Comparison of ENCODE assay signal across 19 cellular contexts in genomic region chr10:133210398-133211140, GRCh38. TPM values are rescaled to one million over a fixed set of nuclear protein-coding genes. Genes with fewer than 3 reads are reported as not detected.
DNase-seq lines count a peak whose midpoint lies in the region; ATAC-seq, FAIRE-seq and TF ChIP-seq lines count a peak whose summit lies in the region.
"Had no signal": no experiment of that assay in that cellular context is flagged by ENCODE, and none has a peak within 500 bp of the region (broad histone marks: within the 10 kb centered on the region; RNA-seq: fewer than 3 reads in every experiment).

No MANE protein-coding gene starts in this region.

- TF ChIP-seq POLR2A in heart left ventricle (IDR thresholded peaks at IDR 0.05), result no peak

- no peaks in the 10 kb centered on the region for H3K79me2 ChIP-seq in mammary epithelial cell (ENCODE audit: insufficient read depth, low read length)

- CTCF ChIA-PET in activated CD8-positive, alpha-beta memory T cell treated with anti-CD3 and anti-CD28 coated beads, Interleukin-2, amount 10 ng/mL, durations not matched to agents 7 days and 5 days (lab: Charles Lee), result interaction anchor here (0.6 kb wide), 1 partner anchor 643 kb away, joined by 3 read pairs; no protein-coding TSS in a partner anchor
- CTCF ChIA-PET in mammary epithelial cell (lab: Charles Lee; ENCODE audit: low non-redundant PET), result no interaction called here

- no peak for FAIRE-seq in kidney (lab: Jason Lieb, UNC)
- FAIRE-seq: A549, GM12892 had no signal

- H3K27ac Mint-ChIP-seq in activated CD8-positive, alpha-beta memory T cell treated with anti-CD3 and anti-CD28 coated beads, Interleukin-2, amount 10 ng/mL, durations not matched to agents 7 days and 5 days, result no peak overlapping the region
- no peak overlapping the region for H3K27ac Mint-ChIP-seq in T-helper 2 cell treated with Interferon-gamma antibody and Interleukin-4, amounts not matched to agents 5 μg/mL and 100 μg/mL, for 36 hours

- H2AFZ ChIP-seq in mammary epithelial cell (ENCODE audit: low read depth, low read length), result no peak overlapping the region

- H3K36me3 ChIP-seq in heart left ventricle (no peaks in the 10 kb centered on the region), right atrium auricular region (no peaks in the 10 kb centered on the region), kidney (ENCODE audit: control insufficient read depth in 1 of 2, insufficient read depth in 2 of 2, low read length in 2 of 2) (no peaks in the 10 kb centered on the region), mammary epithelial cell (ENCODE audit: insufficient read depth, low read length) (no peaks in the 10 kb centered on the region)
- H3K36me3 ChIP-seq: BE2C, HAP-1 had no signal

- H3K4me1 ChIP-seq in heart left ventricle (no peaks in the 10 kb centered on the region), right atrium auricular region (no peaks in the 10 kb centered on the region), kidney (ENCODE audit: control insufficient read depth in 1 of 2, insufficient read depth in 1 of 2, low read depth in 1 of 2, low read length in 2 of 2) (no peaks in the 10 kb centered on the region), mammary epithelial cell (ENCODE audit: insufficient read depth, low read length) (no peaks in the 10 kb centered on the region)
- H3K4me1 ChIP-seq: A549, BE2C, Caco-2, HAP-1 had no signal

- no peaks in the 10 kb centered on the region for H3K36me3 Mint-ChIP-seq in activated CD8-positive, alpha-beta memory T cell treated with anti-CD3 and anti-CD28 coated beads, Interleukin-2, amount 10 ng/mL, durations not matched to agents 7 days and 5 days
- H3K36me3 Mint-ChIP-seq in T-helper 2 cell treated with Interferon-gamma antibody and Interleukin-4, amounts not matched to agents 5 μg/mL and 100 μg/mL, for 36 hours (ENCODE audit: low read depth), result no peaks in the 10 kb centered on the region
- H3K36me3 Mint-ChIP-seq: CD8-positive, alpha-beta memory T cell had no signal

- intact Hi-C loops in heart left ventricle (cut with DNase I), result no loop called here
- intact Hi-C loops in kidney (cut with DNase I), result no loop called here
- intact Hi-C loops in mammary epithelial cell (cut with micrococcal nuclease), result no loop called here

- peak; percentile 48 for DNase-seq in activated CD8-positive, alpha-beta memory T cell treated with anti-CD3 and anti-CD28 coated beads, Interleukin-2, amount 10 ng/mL, durations not matched to agents 7 days and 5 days
- no peak for DNase-seq in activated CD8-positive, alpha-beta memory T cell treated with anti-CD3 and anti-CD28 coated beads, Interleukin-2, amount 50 U/mL, for 48 hours
- DNase-seq in heart left ventricle (peak in 3 of 5 donors; percentile 8 to 28 (median 21)), right atrium auricular region (ENCODE audit: low spot score) (no peak), kidney (peak; percentile 69), mammary epithelial cell (no peak)
- DNase-seq in T-helper 2 cell treated with Interferon-gamma antibody and Interleukin-4, amounts not matched to agents 5 μg/mL and 100 μg/mL, for 36 hours (ENCODE audit: low spot score), result no peak
- DNase-seq: BE2C; Caco-2; CD8-positive, alpha-beta memory T cell; DND-41; GDM1; GOT3 had no signal

- no peak overlapping the region for H3K4me2 ChIP-seq in mammary epithelial cell (ENCODE audit: insufficient read depth, low read depth, low read length)
- H3K4me2 ChIP-seq: A549 had no signal

- no peaks in the 10 kb centered on the region for H4K20me1 ChIP-seq in mammary epithelial cell (ENCODE audit: insufficient read depth, low read length)

- WGBS in heart left ventricle, 4 donors, result 76 to 87% (median 82%) methylated on average over 23 to 27 of the region's 27 CpGs
- WGBS in mammary epithelial cell (ENCODE audit: low coverage, missing lambda C conversion rate), result 78% methylated on average over 8 of the region's 27 CpGs

- no peaks in the 10 kb centered on the region for H3K27me3 Mint-ChIP-seq in activated CD8-positive, alpha-beta memory T cell treated with anti-CD3 and anti-CD28 coated beads, Interleukin-2, amount 10 ng/mL, durations not matched to agents 7 days and 5 days
- no peaks in the 10 kb centered on the region for H3K27me3 Mint-ChIP-seq in T-helper 2 cell treated with Interferon-gamma antibody and Interleukin-4, amounts not matched to agents 5 μg/mL and 100 μg/mL, for 36 hours (ENCODE audit: low read depth)

- BruUV-seq in mammary epithelial cell (replicated peaks; lab: Mats Ljungman, UMichigan), result no TSS peak

- H3K9me3 ChIP-seq in heart left ventricle (no peaks in the 10 kb centered on the region), right atrium auricular region (no peaks in the 10 kb centered on the region), kidney (ENCODE audit: control insufficient read depth in 1 of 2, low read length in 2 of 2) (no peaks in the 10 kb centered on the region), mammary epithelial cell (replicated peaks; ENCODE audit: insufficient read depth, low read length) (peaks cover 7% of the 10 kb centered on the region)
- H3K9me3 ChIP-seq: A549, BE2C, HAP-1 had no signal

- ATAC-seq in activated CD8-positive, alpha-beta memory T cell treated with anti-CD3 and anti-CD28 coated beads, Interleukin-2, amount 10 ng/mL, durations not matched to agents 7 days and 5 days, result no peak
- no peak for ATAC-seq in heart left ventricle
- no peak for ATAC-seq in esophagus mucosa

- H3K4me3 Mint-ChIP-seq in activated CD8-positive, alpha-beta memory T cell treated with anti-CD3 and anti-CD28 coated beads, Interleukin-2, amount 10 ng/mL, durations not matched to agents 7 days and 5 days, result no peak overlapping the region
- H3K4me3 Mint-ChIP-seq in T-helper 2 cell treated with Interferon-gamma antibody and Interleukin-4, amounts not matched to agents 5 μg/mL and 100 μg/mL, for 36 hours, result peak overlapping the region; percentile 56

- peaks cover 0 to 12% (median 3%) of the 10 kb centered on the region in 9 donors for H3K27me3 ChIP-seq in heart left ventricle
- H3K27me3 ChIP-seq in right atrium auricular region, result no peaks in the 10 kb centered on the region
- no peaks in the 10 kb centered on the region for H3K27me3 ChIP-seq in mammary epithelial cell (ENCODE audit: insufficient read depth, low read length)

- peaks cover 6% of the 10 kb centered on the region for H3K4me1 Mint-ChIP-seq in activated CD8-positive, alpha-beta memory T cell treated with anti-CD3 and anti-CD28 coated beads, Interleukin-2, amount 10 ng/mL, durations not matched to agents 7 days and 5 days
- H3K4me1 Mint-ChIP-seq in T-helper 2 cell treated with Interferon-gamma antibody and Interleukin-4, amounts not matched to agents 5 μg/mL and 100 μg/mL, for 36 hours (ENCODE audit: low read depth), result peaks cover 2% of the 10 kb centered on the region

- no peak overlapping the region for H3K9ac ChIP-seq in kidney (ENCODE audit: low read length in 2 of 2)
- H3K9ac ChIP-seq in mammary epithelial cell (ENCODE audit: insufficient read depth, low read length), result no peak overlapping the region

- dilution Hi-C loops in mammary epithelial cell (cut with HindIII; ENCODE audit: low sequenced_read_pairs), result no loop called here

- H3K9me3 Mint-ChIP-seq in activated CD8-positive, alpha-beta memory T cell treated with anti-CD3 and anti-CD28 coated beads, Interleukin-2, amount 10 ng/mL, durations not matched to agents 7 days and 5 days (ENCODE audit: low read depth), result no peaks in the 10 kb centered on the region
- H3K9me3 Mint-ChIP-seq in T-helper 2 cell treated with Interferon-gamma antibody and Interleukin-4, amounts not matched to agents 5 μg/mL and 100 μg/mL, for 36 hours, result no peaks in the 10 kb centered on the region
- H3K9me3 Mint-ChIP-seq: CD8-positive, alpha-beta memory T cell had no signal

- no peak overlapping the region for H3K4me3 ChIP-seq in heart left ventricle
- no peak overlapping the region for H3K4me3 ChIP-seq in right atrium auricular region
- H3K4me3 ChIP-seq in kidney (ENCODE audit: low read length in 2 of 2), result no peak overlapping the region
- no peak overlapping the region for H3K4me3 ChIP-seq in mammary epithelial cell (replicated peaks in 1 of 3; ENCODE audit: insufficient read depth in 1 of 3, low read depth in 2 of 3, low read length in 3 of 3)
- H3K4me3 ChIP-seq: A549, HAP-1 had no signal

- in situ Hi-C loops in mammary epithelial cell (cut with MboI; ENCODE audit: low sequenced_read_pairs in 2 of 2), result no loop called here

- no peak overlapping the region for H3K27ac ChIP-seq in heart left ventricle
- H3K27ac ChIP-seq in right atrium auricular region, result no peak overlapping the region
- H3K27ac ChIP-seq in kidney (ENCODE audit: low read depth in 2 of 2, low read length in 2 of 2), result no peak overlapping the region
- no peak overlapping the region for H3K27ac ChIP-seq in mammary epithelial cell (ENCODE audit: insufficient read depth, low read depth, low read length)
- H3K27ac ChIP-seq: A549, HL-60 had no signal

- TF ChIP-seq CTCF in heart left ventricle (IDR thresholded peaks at IDR 0.05) (no peak), right atrium auricular region (IDR thresholded peaks at IDR 0.05) (no peak), kidney (IDR thresholded peaks at IDR 0.05; ENCODE audit: borderline replicate concordance, extremely low read depth, insufficient read depth) (no peak), mammary epithelial cell (conservative IDR thresholded peaks at IDR 0.05 in 1 of 2, IDR thresholded peaks at IDR 0.05 in 1 of 2; ENCODE audit: extremely low read depth in 1 of 2, insufficient read depth in 1 of 2, low read depth in 1 of 2, low read length in 2 of 2) (no peak)

RNA-seq across cellular contexts. Expression of gene UTF1, which starts 19.4 kb away (rescaled TPM):
- total RNA-seq in activated CD8-positive, alpha-beta memory T cell treated with anti-CD3 and anti-CD28 coated beads, Interleukin-2, amount 10 ng/mL, durations not matched to agents 7 days and 5 days, result not detected
- not detected for total RNA-seq in heart left ventricle
- not detected for polyA plus RNA-seq in heart left ventricle
- not detected for total RNA-seq in right atrium auricular region
- total RNA-seq in kidney, result not detected
- not detected for polyA plus RNA-seq in kidney (ENCODE audit: insufficient read depth, low read depth, low replicate concordance)
- total RNA-seq in mammary epithelial cell, result not detected
- not detected for polyA plus RNA-seq in mammary epithelial cell
- polyA minus RNA-seq in mammary epithelial cell, result not detected
- not detected for total RNA-seq in esophagus mucosa
- total RNA-seq: Caco-2; CD8-positive, alpha-beta memory T cell had no signal
- polyA plus RNA-seq: A549; AG04450; CD8-positive, alpha-beta memory T cell had no signal

RNA-seq across cellular contexts. Expression of gene VENTX, which starts 27.1 kb away (rescaled TPM):
- total RNA-seq in activated CD8-positive, alpha-beta memory T cell treated with anti-CD3 and anti-CD28 coated beads, Interleukin-2, amount 10 ng/mL, durations not matched to agents 7 days and 5 days, result under 1 TPM in 1 of 2 experiments, not detected in 1; 0.12 TPM
- total RNA-seq in heart left ventricle (1 to 10 TPM in 1 of 9 donors, under 1 TPM in 8; 0.29 to 2.3 (median 0.56) TPM), right atrium auricular region (under 1 TPM; 0.44 to 0.63 TPM), kidney (3.3 TPM), mammary epithelial cell (not detected), esophagus mucosa (0.12 TPM)
- polyA plus RNA-seq in heart left ventricle (under 1 TPM; 0.58 to 0.99 TPM), kidney (ENCODE audit: insufficient read depth, low read depth, low replicate concordance) (0.39 TPM), mammary epithelial cell (not detected)
- polyA minus RNA-seq in mammary epithelial cell, result not detected
- total RNA-seq: Caco-2; CD8-positive, alpha-beta memory T cell had no signal
- polyA plus RNA-seq: A549; AG04450; CD8-positive, alpha-beta memory T cell had no signal

RNA-seq across cellular contexts. Expression of gene KNDC1, which starts 50.5 kb away (rescaled TPM):
- total RNA-seq in activated CD8-positive, alpha-beta memory T cell treated with anti-CD3 and anti-CD28 coated beads, Interleukin-2, amount 10 ng/mL, durations not matched to agents 7 days and 5 days, result under 1 TPM in 1 of 2 experiments, not detected in 1; 0.32 TPM
- 1 to 10 TPM in 1 of 9 donors, under 1 TPM in 6, not detected in 2; 0.05 to 2.9 (median 0.13) TPM for total RNA-seq in heart left ventricle
- polyA plus RNA-seq in heart left ventricle, result under 1 TPM in 1 of 2 donors, not detected in 1; 0.04 TPM
- total RNA-seq in right atrium auricular region, result 1 to 10 TPM in 1 of 2 donors, under 1 TPM in 1; 0.59 to 1.8 TPM
- 8.7 TPM for total RNA-seq in kidney
- polyA plus RNA-seq in kidney (ENCODE audit: insufficient read depth, low read depth, low replicate concordance), result 0.43 TPM
- 1 to 10 TPM in 1 of 2 donors, under 1 TPM in 1; 0.83 to 1.2 TPM for total RNA-seq in mammary epithelial cell
- polyA plus RNA-seq in mammary epithelial cell, result not detected
- polyA minus RNA-seq in mammary epithelial cell, result not detected
- 3.8 TPM for total RNA-seq in esophagus mucosa
- total RNA-seq: CD8-positive, alpha-beta memory T cell had no signal

Comparison
In these comparisons a context has a peak if more than half of its experiments do, and no peak if none do; other contexts are left out.
1. DNase-seq: peak in activated CD8-positive, alpha-beta memory T cell treated with anti-CD3 and anti-CD28 coated beads, Interleukin-2, amount 10 ng/mL, durations not matched to agents 7 days and 5 days (single experiment), heart left ventricle (3 of 5) and kidney (single experiment); none in activated CD8-positive, alpha-beta memory T cell treated with anti-CD3 and anti-CD28 coated beads, Interleukin-2, amount 50 U/mL, for 48 hours (single experiment), right atrium auricular region (single experiment), T-helper 2 cell treated with Interferon-gamma antibody and Interleukin-4, amounts not matched to agents 5 μg/mL and 100 μg/mL, for 36 hours (single experiment) and mammary epithelial cell (single experiment).